In genomic region chr14:22644305-22644635, GRCh38 we compare ENCODE assay signal across 1 cellular context.
TF ChIP-seq lines count a peak whose summit lies in the region.

Gene OR6J1, minus strand, starts transcription at chr14:22644352. Its CDS starts 9,541 bp downstream, at chr14:22634811.

TF ChIP-seq in GM12878, 131 proteins besides CTCF, POLR2A, EP300 and RAD21:
- TF ChIP-seq PBX3 (IDR thresholded peaks at IDR 0.05; ENCODE audit: insufficient replicate concordance, low read depth, low read length) (no peak), FOXK2 (IDR thresholded peaks at IDR 0.05) (0 out of 2 replicates have a peak, but pooled peaks have one; percentile 37), PRDM15 (CRISPR knock-in tag; IDR thresholded peaks at IDR 0.05) (no peak)
